10 cellular contexts compared by ENCODE assay signal in genomic region chr14:92515510-92516343, GRCh38. TPM values are rescaled to one million over a fixed set of nuclear protein-coding genes. Genes with fewer than 3 reads are reported as not detected.
DNase-seq lines count a peak whose midpoint lies in the region; ATAC-seq and TF ChIP-seq lines count a peak whose summit lies in the region.
"Had no signal": no experiment of that assay in that cellular context is flagged by ENCODE, and none has a peak within 500 bp of the region (broad histone marks: within the 10 kb centered on the region; RNA-seq: fewer than 3 reads in every experiment).

No MANE protein-coding gene starts in this region.

- intact Hi-C loops in Calu3 (cut with micrococcal nuclease; ENCODE audit: unreplicated experiment): no loop called here

- H3K27me3 Mint-ChIP-seq in Calu3 (ENCODE audit: unreplicated experiment) (no peaks in the 10 kb centered on the region), progenitor cell of endocrine pancreas (peaks cover 34% of the 10 kb centered on the region)

- CTCF ChIA-PET in Calu3 (lab: Charles Lee): no interaction called here

- H3K4me3 ChIP-seq in duodenal mucosa (ENCODE audit: low read depth in 1 of 2, low read length in 2 of 2): peak overlapping the region in 1 of 2 donors; percentile 87

- H3K9me3 ChIP-seq in duodenal mucosa (ENCODE audit: control insufficient read depth in 1 of 2, low read length in 2 of 2): no peaks in the 10 kb centered on the region

- H3K4me3 Mint-ChIP-seq in Calu3 (ENCODE audit: low read depth, unreplicated experiment): no peak overlapping the region
- H3K4me3 Mint-ChIP-seq in progenitor cell of endocrine pancreas (ENCODE audit: low read depth): peak overlapping the region; percentile 2

- TF ChIP-seq CTCF in Calu3 (IDR thresholded peaks at IDR 0.05; ENCODE audit: unreplicated experiment) (no peak), progenitor cell of endocrine pancreas (IDR thresholded peaks at IDR 0.05; ENCODE audit: unreplicated experiment) (no peak)

- BruUV-seq in Calu3 (replicated peaks; lab: Mats Ljungman, UMichigan): TSS peak; percentile 36

- peaks cover 37 to 39% of the 10 kb centered on the region in 2 donors for H3K4me1 ChIP-seq in duodenal mucosa (ENCODE audit: control insufficient read depth in 1 of 2, insufficient read depth in 2 of 2, low read length in 2 of 2)

- DNase-seq in Calu3 (no peak), MV-4-11 (lab: John Stamatoyannopoulos, UW) (peak; percentile 78), progenitor cell of endocrine pancreas (ENCODE audit: low spot score, unreplicated experiment) (no peak), NCI-H2107 (lab: John Stamatoyannopoulos, UW) (no peak)
- no peak for DNase-seq in NK-92 treated with Interleukin-12 subunit alpha and Interleukin-12 subunit beta, amount 100 ng/mL, for 24 hours (lab: John Stamatoyannopoulos, UW)
- DNase-seq: kidney glomerular epithelial cell; NCI-H446 treated with DMSO at 0.1 percent for 48 hours; stimulated activated naive CD4-positive, alpha-beta T cell treated with Interleukin-2 at 50 U/mL for 16 hours had no signal

- H3K27me3 ChIP-seq in duodenal mucosa (ENCODE audit: control insufficient read depth in 1 of 2, insufficient read depth in 2 of 2, low read length in 2 of 2): no peaks in the 10 kb centered on the region

- ATAC-seq in HG02973 (IDR thresholded peaks at IDR 0.05; ENCODE audit: unreplicated experiment): no peak

- no peak overlapping the region for H3K27ac Mint-ChIP-seq in Calu3 (ENCODE audit: unreplicated experiment)
- no peak overlapping the region for H3K27ac Mint-ChIP-seq in progenitor cell of endocrine pancreas

- H3K27ac ChIP-seq in duodenal mucosa (ENCODE audit: low read depth, low read length): no peak overlapping the region

- H3K36me3 ChIP-seq in duodenal mucosa (ENCODE audit: control insufficient read depth in 1 of 2, insufficient read depth in 2 of 2, low read length in 2 of 2): no peaks in the 10 kb centered on the region

- H3K9ac ChIP-seq in duodenal mucosa (ENCODE audit: low read depth in 1 of 2, low read length in 2 of 2): peak overlapping the region; percentile 20 to 68

- H3K4me1 Mint-ChIP-seq in Calu3 (ENCODE audit: low read depth, unreplicated experiment) (peaks cover 16% of the 10 kb centered on the region), progenitor cell of endocrine pancreas (ENCODE audit: low read depth) (no peaks in the 10 kb centered on the region)

- H3K36me3 Mint-ChIP-seq in Calu3 (ENCODE audit: insufficient read depth, unreplicated experiment): peaks cover 22% of the 10 kb centered on the region
- H3K36me3 Mint-ChIP-seq in progenitor cell of endocrine pancreas (ENCODE audit: insufficient read depth): no peaks in the 10 kb centered on the region

- H3K9me3 Mint-ChIP-seq in Calu3 (ENCODE audit: low read depth, unreplicated experiment): no peaks in the 10 kb centered on the region
- no peaks in the 10 kb centered on the region for H3K9me3 Mint-ChIP-seq in progenitor cell of endocrine pancreas (ENCODE audit: low read depth)

RNA-seq across cellular contexts. Expression of gene RIN3, which starts 2.1 kb away (rescaled TPM):
- total RNA-seq in Calu3 (2022): 13.2 and 13.8 TPM in 2 replicates
- total RNA-seq in progenitor cell of endocrine pancreas: 6.7 and 6.9 TPM in 2 replicates
